In genomic region chr17:68598545-68598961, GRCh38 we compare ENCODE assay signal across 1 cellular context.
A peak's percentile ranks its signal among the peaks of the same experiment; 100 is the strongest.
TF ChIP-seq lines count a peak whose summit lies in the region.

No MANE protein-coding gene starts in this region.

TF ChIP-seq in HepG2, 621 proteins besides CTCF, POLR2A, EP300 and RAD21 (continued from another document and continues in another):
- TF ChIP-seq ATF2 (CRISPR knock-in tag; IDR thresholded peaks at IDR 0.05) (no peak), MYNN (CRISPR knock-in tag; IDR thresholded peaks at IDR 0.05; ENCODE audit: low read depth) (no peak), SMARCE1 (IDR thresholded peaks at IDR 0.05; ENCODE audit: borderline replicate concordance) (no peak), ZNF143 (CRISPR knock-in tag; IDR thresholded peaks at IDR 0.05) (no peak), MED1 (CRISPR knock-in tag; IDR thresholded peaks at IDR 0.05) (peak; percentile 56), MTA1 (CRISPR knock-in tag; IDR thresholded peaks at IDR 0.05; ENCODE audit: borderline replicate concordance) (no peak), NFE2L2 (IDR thresholded peaks at IDR 0.05; ENCODE audit: low read length) (no peak), ZNF878 (CRISPR knock-in tag; IDR thresholded peaks at IDR 0.05) (no peak), KAT2B (IDR thresholded peaks at IDR 0.05; ENCODE audit: borderline replicate concordance, low read depth, low read length) (no peak), NCOA1 (CRISPR knock-in tag; IDR thresholded peaks at IDR 0.05) (0 out of 2 replicates have a peak, but pooled peaks have one; percentile 34), ZBTB10 (CRISPR knock-in tag; IDR thresholded peaks at IDR 0.05; ENCODE audit: borderline replicate concordance) (no peak), RBFOX2 (IDR thresholded peaks at IDR 0.05; ENCODE audit: low read depth, low read length) (no peak), ZNF496 (CRISPR knock-in tag; IDR thresholded peaks at IDR 0.05; ENCODE audit: insufficient replicate concordance) (no peak), MIXL1 (CRISPR knock-in tag; IDR thresholded peaks at IDR 0.05) (peak; percentile 22; the same call in 1 of the 2 replicates), HNF4A (CRISPR knock-in tag; IDR thresholded peaks at IDR 0.05) (peak; percentile 93), ZNF740 (CRISPR knock-in tag; IDR thresholded peaks at IDR 0.05) (no peak), FOXK1 (CRISPR knock-in tag; IDR thresholded peaks at IDR 0.05; ENCODE audit: borderline replicate concordance, low read depth) (0 out of 2 replicates have a peak, but pooled peaks have one; percentile 20), MTF1 (CRISPR knock-in tag; IDR thresholded peaks at IDR 0.05) (no peak), ZMYM2 (CRISPR knock-in tag; IDR thresholded peaks at IDR 0.05) (no peak), ZNF264 (CRISPR knock-in tag; IDR thresholded peaks at IDR 0.05) (no peak)
- TF ChIP-seq, protein P1, sequence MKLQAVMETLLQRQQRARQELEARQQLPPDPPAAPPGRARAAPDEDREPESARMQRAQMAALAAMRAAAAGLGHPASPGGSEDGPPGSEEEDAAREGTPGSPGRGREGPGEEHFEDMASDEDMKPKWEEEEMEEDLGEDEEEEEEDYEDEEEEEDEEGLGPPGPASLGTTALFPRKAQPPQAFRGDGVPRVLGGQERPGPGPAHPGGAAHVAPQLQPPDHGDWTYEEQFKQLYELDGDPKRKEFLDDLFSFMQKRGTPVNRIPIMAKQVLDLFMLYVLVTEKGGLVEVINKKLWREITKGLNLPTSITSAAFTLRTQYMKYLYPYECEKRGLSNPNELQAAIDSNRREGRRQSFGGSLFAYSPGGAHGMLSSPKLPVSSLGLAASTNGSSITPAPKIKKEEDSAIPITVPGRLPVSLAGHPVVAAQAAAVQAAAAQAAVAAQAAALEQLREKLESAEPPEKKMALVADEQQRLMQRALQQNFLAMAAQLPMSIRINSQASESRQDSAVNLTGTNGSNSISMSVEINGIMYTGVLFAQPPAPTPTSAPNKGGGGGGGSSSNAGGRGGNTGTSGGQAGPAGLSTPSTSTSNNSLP (IDR thresholded peaks at IDR 0.05; ENCODE audit: low read depth, low read length), result peak; percentile 43; the same call in 1 of the 2 replicates
- TF ChIP-seq, protein P2, sequence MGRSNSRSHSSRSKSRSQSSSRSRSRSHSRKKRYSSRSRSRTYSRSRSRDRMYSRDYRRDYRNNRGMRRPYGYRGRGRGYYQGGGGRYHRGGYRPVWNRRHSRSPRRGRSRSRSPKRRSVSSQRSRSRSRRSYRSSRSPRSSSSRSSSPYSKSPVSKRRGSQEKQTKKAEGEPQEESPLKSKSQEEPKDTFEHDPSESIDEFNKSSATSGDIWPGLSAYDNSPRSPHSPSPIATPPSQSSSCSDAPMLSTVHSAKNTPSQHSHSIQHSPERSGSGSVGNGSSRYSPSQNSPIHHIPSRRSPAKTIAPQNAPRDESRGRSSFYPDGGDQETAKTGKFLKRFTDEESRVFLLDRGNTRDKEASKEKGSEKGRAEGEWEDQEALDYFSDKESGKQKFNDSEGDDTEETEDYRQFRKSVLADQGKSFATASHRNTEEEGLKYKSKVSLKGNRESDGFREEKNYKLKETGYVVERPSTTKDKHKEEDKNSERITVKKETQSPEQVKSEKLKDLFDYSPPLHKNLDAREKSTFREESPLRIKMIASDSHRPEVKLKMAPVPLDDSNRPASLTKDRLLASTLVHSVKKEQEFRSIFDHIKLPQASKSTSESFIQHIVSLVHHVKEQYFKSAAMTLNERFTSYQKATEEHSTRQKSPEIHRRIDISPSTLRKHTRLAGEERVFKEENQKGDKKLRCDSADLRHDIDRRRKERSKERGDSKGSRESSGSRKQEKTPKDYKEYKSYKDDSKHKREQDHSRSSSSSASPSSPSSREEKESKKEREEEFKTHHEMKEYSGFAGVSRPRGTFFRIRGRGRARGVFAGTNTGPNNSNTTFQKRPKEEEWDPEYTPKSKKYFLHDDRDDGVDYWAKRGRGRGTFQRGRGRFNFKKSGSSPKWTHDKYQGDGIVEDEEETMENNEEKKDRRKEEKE (IDR thresholded peaks at IDR 0.05), result no peak
- TF ChIP-seq, protein P3, sequence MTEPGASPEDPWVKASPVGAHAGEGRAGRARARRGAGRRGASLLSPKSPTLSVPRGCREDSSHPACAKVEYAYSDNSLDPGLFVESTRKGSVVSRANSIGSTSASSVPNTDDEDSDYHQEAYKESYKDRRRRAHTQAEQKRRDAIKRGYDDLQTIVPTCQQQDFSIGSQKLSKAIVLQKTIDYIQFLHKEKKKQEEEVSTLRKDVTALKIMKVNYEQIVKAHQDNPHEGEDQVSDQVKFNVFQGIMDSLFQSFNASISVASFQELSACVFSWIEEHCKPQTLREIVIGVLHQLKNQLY (CRISPR knock-in tag; IDR thresholded peaks at IDR 0.05), result no peak
- TF ChIP-seq, protein P4, sequence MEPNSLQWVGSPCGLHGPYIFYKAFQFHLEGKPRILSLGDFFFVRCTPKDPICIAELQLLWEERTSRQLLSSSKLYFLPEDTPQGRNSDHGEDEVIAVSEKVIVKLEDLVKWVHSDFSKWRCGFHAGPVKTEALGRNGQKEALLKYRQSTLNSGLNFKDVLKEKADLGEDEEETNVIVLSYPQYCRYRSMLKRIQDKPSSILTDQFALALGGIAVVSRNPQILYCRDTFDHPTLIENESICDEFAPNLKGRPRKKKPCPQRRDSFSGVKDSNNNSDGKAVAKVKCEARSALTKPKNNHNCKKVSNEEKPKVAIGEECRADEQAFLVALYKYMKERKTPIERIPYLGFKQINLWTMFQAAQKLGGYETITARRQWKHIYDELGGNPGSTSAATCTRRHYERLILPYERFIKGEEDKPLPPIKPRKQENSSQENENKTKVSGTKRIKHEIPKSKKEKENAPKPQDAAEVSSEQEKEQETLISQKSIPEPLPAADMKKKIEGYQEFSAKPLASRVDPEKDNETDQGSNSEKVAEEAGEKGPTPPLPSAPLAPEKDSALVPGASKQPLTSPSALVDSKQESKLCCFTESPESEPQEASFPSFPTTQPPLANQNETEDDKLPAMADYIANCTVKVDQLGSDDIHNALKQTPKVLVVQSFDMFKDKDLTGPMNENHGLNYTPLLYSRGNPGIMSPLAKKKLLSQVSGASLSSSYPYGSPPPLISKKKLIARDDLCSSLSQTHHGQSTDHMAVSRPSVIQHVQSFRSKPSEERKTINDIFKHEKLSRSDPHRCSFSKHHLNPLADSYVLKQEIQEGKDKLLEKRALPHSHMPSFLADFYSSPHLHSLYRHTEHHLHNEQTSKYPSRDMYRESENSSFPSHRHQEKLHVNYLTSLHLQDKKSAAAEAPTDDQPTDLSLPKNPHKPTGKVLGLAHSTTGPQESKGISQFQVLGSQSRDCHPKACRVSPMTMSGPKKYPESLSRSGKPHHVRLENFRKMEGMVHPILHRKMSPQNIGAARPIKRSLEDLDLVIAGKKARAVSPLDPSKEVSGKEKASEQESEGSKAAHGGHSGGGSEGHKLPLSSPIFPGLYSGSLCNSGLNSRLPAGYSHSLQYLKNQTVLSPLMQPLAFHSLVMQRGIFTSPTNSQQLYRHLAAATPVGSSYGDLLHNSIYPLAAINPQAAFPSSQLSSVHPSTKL (CRISPR knock-in tag; IDR thresholded peaks at IDR 0.05), result peak; percentile 63; the same call in 1 of the 2 replicates
- TF ChIP-seq, protein P5, sequence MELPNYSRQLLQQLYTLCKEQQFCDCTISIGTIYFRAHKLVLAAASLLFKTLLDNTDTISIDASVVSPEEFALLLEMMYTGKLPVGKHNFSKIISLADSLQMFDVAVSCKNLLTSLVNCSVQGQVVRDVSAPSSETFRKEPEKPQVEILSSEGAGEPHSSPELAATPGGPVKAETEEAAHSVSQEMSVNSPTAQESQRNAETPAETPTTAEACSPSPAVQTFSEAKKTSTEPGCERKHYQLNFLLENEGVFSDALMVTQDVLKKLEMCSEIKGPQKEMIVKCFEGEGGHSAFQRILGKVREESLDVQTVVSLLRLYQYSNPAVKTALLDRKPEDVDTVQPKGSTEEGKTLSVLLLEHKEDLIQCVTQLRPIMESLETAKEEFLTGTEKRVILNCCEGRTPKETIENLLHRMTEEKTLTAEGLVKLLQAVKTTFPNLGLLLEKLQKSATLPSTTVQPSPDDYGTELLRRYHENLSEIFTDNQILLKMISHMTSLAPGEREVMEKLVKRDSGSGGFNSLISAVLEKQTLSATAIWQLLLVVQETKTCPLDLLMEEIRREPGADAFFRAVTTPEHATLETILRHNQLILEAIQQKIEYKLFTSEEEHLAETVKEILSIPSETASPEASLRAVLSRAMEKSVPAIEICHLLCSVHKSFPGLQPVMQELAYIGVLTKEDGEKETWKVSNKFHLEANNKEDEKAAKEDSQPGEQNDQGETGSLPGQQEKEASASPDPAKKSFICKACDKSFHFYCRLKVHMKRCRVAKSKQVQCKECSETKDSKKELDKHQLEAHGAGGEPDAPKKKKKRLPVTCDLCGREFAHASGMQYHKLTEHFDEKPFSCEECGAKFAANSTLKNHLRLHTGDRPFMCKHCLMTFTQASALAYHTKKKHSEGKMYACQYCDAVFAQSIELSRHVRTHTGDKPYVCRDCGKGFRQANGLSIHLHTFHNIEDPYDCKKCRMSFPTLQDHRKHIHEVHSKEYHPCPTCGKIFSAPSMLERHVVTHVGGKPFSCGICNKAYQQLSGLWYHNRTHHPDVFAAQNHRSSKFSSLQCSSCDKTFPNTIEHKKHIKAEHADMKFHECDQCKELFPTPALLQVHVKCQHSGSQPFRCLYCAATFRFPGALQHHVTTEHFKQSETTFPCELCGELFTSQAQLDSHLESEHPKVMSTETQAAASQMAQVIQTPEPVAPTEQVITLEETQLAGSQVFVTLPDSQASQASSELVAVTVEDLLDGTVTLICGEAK (IDR thresholded peaks at IDR 0.05), result no peak
- TF ChIP-seq, protein P5 (CRISPR knock-in tag; IDR thresholded peaks at IDR 0.05), result no peak
- TF ChIP-seq, protein P6, sequence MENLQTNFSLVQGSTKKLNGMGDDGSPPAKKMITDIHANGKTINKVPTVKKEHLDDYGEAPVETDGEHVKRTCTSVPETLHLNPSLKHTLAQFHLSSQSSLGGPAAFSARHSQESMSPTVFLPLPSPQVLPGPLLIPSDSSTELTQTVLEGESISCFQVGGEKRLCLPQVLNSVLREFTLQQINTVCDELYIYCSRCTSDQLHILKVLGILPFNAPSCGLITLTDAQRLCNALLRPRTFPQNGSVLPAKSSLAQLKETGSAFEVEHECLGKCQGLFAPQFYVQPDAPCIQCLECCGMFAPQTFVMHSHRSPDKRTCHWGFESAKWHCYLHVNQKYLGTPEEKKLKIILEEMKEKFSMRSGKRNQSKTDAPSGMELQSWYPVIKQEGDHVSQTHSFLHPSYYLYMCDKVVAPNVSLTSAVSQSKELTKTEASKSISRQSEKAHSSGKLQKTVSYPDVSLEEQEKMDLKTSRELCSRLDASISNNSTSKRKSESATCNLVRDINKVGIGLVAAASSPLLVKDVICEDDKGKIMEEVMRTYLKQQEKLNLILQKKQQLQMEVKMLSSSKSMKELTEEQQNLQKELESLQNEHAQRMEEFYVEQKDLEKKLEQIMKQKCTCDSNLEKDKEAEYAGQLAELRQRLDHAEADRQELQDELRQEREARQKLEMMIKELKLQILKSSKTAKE (CRISPR knock-in tag; IDR thresholded peaks at IDR 0.05; ENCODE audit: borderline replicate concordance), result no peak
